ENCODE assay signal across 11 cellular contexts in the genomic region with DNA sequence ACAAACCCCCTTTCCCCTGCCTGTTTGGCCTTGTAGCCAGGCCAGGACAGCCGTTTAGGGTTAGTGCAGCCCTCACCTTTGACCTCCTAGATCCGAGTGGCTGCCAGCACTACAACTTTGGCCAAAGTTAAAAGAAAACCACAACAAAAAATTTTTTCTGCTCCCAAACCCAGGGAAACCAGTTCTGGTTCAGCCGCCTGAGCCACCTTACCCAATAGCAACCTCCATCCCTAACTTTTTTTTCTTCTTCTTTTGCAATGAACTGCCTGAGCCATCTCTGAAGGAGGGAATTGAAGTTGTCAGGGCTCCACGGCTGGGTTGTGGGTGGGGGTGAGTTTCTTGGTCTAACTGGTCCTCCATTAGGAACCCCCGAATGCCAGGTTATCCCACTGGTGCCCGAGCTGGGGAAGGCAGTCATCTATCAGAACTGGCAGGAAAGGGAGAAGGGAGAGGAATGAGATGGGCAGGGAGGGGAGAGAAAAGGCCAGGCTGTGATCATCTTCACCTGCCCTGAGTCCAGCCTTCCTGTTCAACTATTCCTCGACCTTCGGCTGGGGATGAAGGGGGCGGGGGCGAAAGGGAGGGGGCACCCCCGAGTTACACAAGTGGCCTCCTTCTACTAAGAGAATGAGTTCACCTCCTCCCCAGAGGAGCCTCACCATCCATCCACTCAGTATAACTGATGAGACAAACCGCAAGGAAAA. TPM values are rescaled to one million over a fixed set of nuclear protein-coding genes. Genes with fewer than 3 reads are reported as not detected.
A peak's percentile ranks its signal among the peaks of the same experiment; 100 is the strongest.
DNase-seq lines count a peak whose midpoint lies in the region; ATAC-seq, FAIRE-seq and TF ChIP-seq lines count a peak whose summit lies in the region.
"Had no signal": no experiment of that assay in that cellular context is flagged by ENCODE, and none has a peak within 500 bp of the region (broad histone marks: within the 10 kb centered on the region; RNA-seq: fewer than 3 reads in every experiment).

No MANE protein-coding gene starts in this region.

- H3K36me3 ChIP-seq in HepG2 (replicated peaks in 1 of 2; ENCODE audit: control insufficient read depth in 1 of 2, insufficient read depth in 2 of 2, low read length in 2 of 2), result no peaks in the 10 kb centered on the region
- H3K36me3 ChIP-seq in subcutaneous abdominal adipose tissue (ENCODE audit: control insufficient read depth in 5 of 5, insufficient read depth in 5 of 5, low read length in 5 of 5), result no peaks in the 10 kb centered on the region

- peaks cover 100% of the 10 kb centered on the region for H3K27me3 Mint-ChIP-seq in H9 (ENCODE audit: low read depth)

- WGBS in HepG2 (ENCODE audit: low lambda C conversion rate), result 39% methylated on average over 12 of the region's 12 CpGs
- WGBS in H9 (ENCODE audit: extremely low coverage, insufficient read length, low lambda C conversion rate), result no CpG with 5 or more reads among the region's 12 CpGs

- H2BK5ac ChIP-seq in H9 (ENCODE audit: insufficient read length, low read length), result no peak overlapping the region

- H4K5ac ChIP-seq in H9 (ENCODE audit: insufficient read length, low read depth, low read length), result no peak overlapping the region

- no peak overlapping the region for H2BK12ac ChIP-seq in H9 (ENCODE audit: insufficient read length, low read depth, low read length)

- peaks cover 43% of the 10 kb centered on the region for H3K4me1 ChIP-seq in HepG2 (ENCODE audit: insufficient read depth, low read length)
- H3K4me1 ChIP-seq in subcutaneous abdominal adipose tissue (ENCODE audit: control insufficient read depth in 5 of 5, insufficient read depth in 5 of 5, low read length in 5 of 5), result peaks cover 0 to 73% (median 48%) of the 10 kb centered on the region in 5 donors
- H3K4me1 ChIP-seq in H9 (ENCODE audit: insufficient read depth, low read length), result 0 out of 2 replicates have a peak, but pooled peaks cover 3% of the 10 kb centered on the region

- H3K4me3 ChIP-seq in HepG2 (replicated peaks in 1 of 3; ENCODE audit: insufficient read depth in 1 of 3, low read depth in 2 of 3, low read length in 3 of 3) (no peak overlapping the region), subcutaneous abdominal adipose tissue (ENCODE audit: low read depth in 1 of 5, low read length in 5 of 5) (peak overlapping the region in 1 of 5 donors; percentile 17)

- H3K4me3 Mint-ChIP-seq in H9, result no peak overlapping the region

- peak overlapping the region; percentile 7 for H3K4me2 ChIP-seq in HepG2 (ENCODE audit: low read depth, low read length)
- H3K4me2 ChIP-seq in H9 (ENCODE audit: insufficient read depth, insufficient read length, low read length), result no peak overlapping the region

- no peaks in the 10 kb centered on the region; a peak in 1 of 5 replicates for H3K27me3 ChIP-seq in HepG2 (ENCODE audit: control insufficient read depth in 1 of 2, insufficient read depth in 2 of 2, low read length in 2 of 2)
- peaks cover 3 to 19% (median 11%) of the 10 kb centered on the region in 5 donors for H3K27me3 ChIP-seq in subcutaneous abdominal adipose tissue (ENCODE audit: control insufficient read depth in 5 of 5, insufficient read depth in 4 of 5, low read length in 5 of 5)
- H3K27me3 ChIP-seq in H9 (ENCODE audit: insufficient read depth, low read length), result peaks cover 88% of the 10 kb centered on the region

- no peak overlapping the region for H4K8ac ChIP-seq in H9 (replicated peaks; ENCODE audit: insufficient read length, low read depth, low read length)

- intact Hi-C loops in HepG2 (cut with micrococcal nuclease; ENCODE audit: unreplicated experiment), result loop anchor here (10.0 kb wide), 1 partner anchor 260 kb away; no protein-coding TSS in a partner anchor

- peaks cover 2% of the 10 kb centered on the region for H3K79me2 ChIP-seq in HepG2 (ENCODE audit: insufficient read depth, low read length)
- no peaks in the 10 kb centered on the region for H3K79me2 ChIP-seq in H9 (ENCODE audit: insufficient read depth, low read length)

- no peak overlapping the region for H3K14ac ChIP-seq in H9 (ENCODE audit: insufficient read depth, low read length)

- H4K20me1 ChIP-seq in HepG2 (ENCODE audit: insufficient read depth, low read length) (no peaks in the 10 kb centered on the region), H9 (ENCODE audit: control insufficient read depth, insufficient read depth, insufficient read length) (no peaks in the 10 kb centered on the region)

- no peak overlapping the region for H4K91ac ChIP-seq in H9 (ENCODE audit: insufficient read length, low read depth, low read length)

- no peak for TF ChIP-seq RAD21 in HepG2 (CRISPR knock-in tag; IDR thresholded peaks at IDR 0.05)

- H2AFZ ChIP-seq in HepG2 (ENCODE audit: low read length) (no peak overlapping the region), H9 (ENCODE audit: low read length) (no peak overlapping the region)

- no peak overlapping the region for H3K4ac ChIP-seq in H9 (ENCODE audit: low read depth, low read length)

- H3K9ac ChIP-seq in HepG2 (ENCODE audit: insufficient read depth, low read depth, low read length), result no peak overlapping the region
- H3K9ac ChIP-seq in subcutaneous abdominal adipose tissue (ENCODE audit: low read length in 5 of 5), result no peak overlapping the region
- H3K9ac ChIP-seq in H9 (ENCODE audit: extremely low read depth, insufficient read length, low read length), result no peak overlapping the region

- H2BK120ac ChIP-seq in H9 (ENCODE audit: low read depth, low read length, poor library complexity, severe bottlenecking), result no peak overlapping the region

- H2AK5ac ChIP-seq in H9 (ENCODE audit: insufficient read length, low read length), result no peak overlapping the region

- H2BK20ac ChIP-seq in H9 (ENCODE audit: low read depth, low read length, poor library complexity, severe bottlenecking), result no peak overlapping the region

- POLR2A ChIA-PET in HepG2 (lab: Yijun Ruan, JAX), result no interaction called here

- peaks cover 0 to 4% of the 10 kb centered on the region in 2 experiments; a peak in 2 of 5 replicates for H3K9me3 Mint-ChIP-seq in H9

- no peaks in the 10 kb centered on the region for H3K9me3 ChIP-seq in HepG2 (ENCODE audit: low read length)
- no peaks in the 10 kb centered on the region for H3K9me3 ChIP-seq in subcutaneous abdominal adipose tissue (ENCODE audit: control insufficient read depth in 5 of 5, low read length in 5 of 5)
- no peaks in the 10 kb centered on the region for H3K9me3 ChIP-seq in H9 (ENCODE audit: control insufficient read depth, low read depth, low read length)

- CTCF ChIA-PET in HepG2 (lab: Yijun Ruan, JAX; ENCODE audit: low intra/inter-chr PET ratio, low total read pairs), result no interaction called here

- BruUV-seq in HepG2 (replicated peaks; lab: Mats Ljungman, UMichigan), result no TSS peak

- no peak overlapping the region for H2BK15ac ChIP-seq in H9 (ENCODE audit: low read depth, low read length)

- in situ Hi-C loops in HepG2 (cut with HindIII; ENCODE audit: extremely low pct_ligation_motif_present, low pct_unique_long_range_greater_than_20kb), result no loop called here

- no peak overlapping the region for H3T11ph ChIP-seq in H9 (ENCODE audit: low read length)

- TF ChIP-seq CTCF in HepG2 (CRISPR knock-in tag; IDR thresholded peaks at IDR 0.05) (no peak), H9 (conservative IDR thresholded peaks at IDR 0.05) (no peak)

- H3K27ac ChIP-seq in HepG2 (ENCODE audit: extremely low read length, insufficient read depth, low read length) (no peak overlapping the region), subcutaneous abdominal adipose tissue (ENCODE audit: low read depth, low read length) (peak overlapping the region; percentile 55), H9 (ENCODE audit: insufficient read length, low read depth, low read length) (no peak overlapping the region)

- no peak overlapping the region for H3K18ac ChIP-seq in H9 (ENCODE audit: insufficient read length, low read depth, low read length)

- TF ChIP-seq POLR2A in HepG2 (IDR thresholded peaks at IDR 0.05; ENCODE audit: insufficient read depth in 1 of 2, low read depth in 2 of 2, low read length in 2 of 2), result no peak

- FAIRE-seq in HepG2 (lab: Jason Lieb, UNC), result no peak

- H3K4me1 Mint-ChIP-seq in H9, result peaks cover 22 to 63% of the 10 kb centered on the region in 2 experiments

- H3K27ac Mint-ChIP-seq in H9, result no peak overlapping the region

- ATAC-seq in HepG2 (no peak), GM19397 (IDR thresholded peaks at IDR 0.05; ENCODE audit: unreplicated experiment) (no peak)

- H3K79me1 ChIP-seq in H9 (ENCODE audit: insufficient read depth, low read depth, low read length, poor library complexity, severe bottlenecking), result no peaks in the 10 kb centered on the region

- no peak overlapping the region for H3K56ac ChIP-seq in H9 (ENCODE audit: insufficient read length, low read depth, low read length)

- H3K36me3 Mint-ChIP-seq in H9 (ENCODE audit: insufficient read depth in 1 of 3, low read depth in 3 of 3), result no peaks in the 10 kb centered on the region

- peaks cover 16% of the 10 kb centered on the region for H3K23me2 ChIP-seq in H9 (ENCODE audit: insufficient read length, low read depth, low read length, poor library complexity, severe bottlenecking)

- DNase-seq in OCI-M1 (lab: John Stamatoyannopoulos, UW), result peak; percentile 56
- peak; percentile 54 for DNase-seq in ecto neural progenitor cell (ENCODE audit: low spot score)
- no peak for DNase-seq in HepG2 (ENCODE audit: low spot score)
- DNase-seq in H9, result no peak
- no peak for DNase-seq in NCI-H526 (lab: John Stamatoyannopoulos, UW)
- DNase-seq in GDM1 (lab: John Stamatoyannopoulos, UW), result no peak
- DNase-seq: activated effector memory CD4-positive, alpha-beta T cell treated with anti-CD3 and anti-CD28 coated beads, Interleukin-2, amount 50 U/mL, for 16 hours; DMS153; NCI-H82 had no signal

- H3K23ac ChIP-seq in H9 (ENCODE audit: insufficient read length, low read depth, low read length), result no peak overlapping the region

- no peak for TF ChIP-seq EP300 in HepG2 (IDR thresholded peaks at IDR 0.05; ENCODE audit: low read depth in 2 of 2, low read length in 2 of 2)
- TF ChIP-seq EP300 in HepG2 (CRISPR knock-in tag; IDR thresholded peaks at IDR 0.05; ENCODE audit: borderline replicate concordance), result no peak

RNA-seq across cellular contexts. Expression of gene NR2F2, which starts 6.2 kb away (rescaled TPM):
- total RNA-seq in HepG2 (2016; rRNA removed; fragmentation: Illumina TruSeq; extraction: Trizol) (3.5 and 5.0 TPM in 2 replicates), H9 (2021) (0.24 TPM in 1 of 2 replicates, not detected in the other)
- 0.61 and 0.79 TPM in 2 replicates for total RNA-seq in HepG2 (2016; cell fraction: cytosol; rRNA removed; fragmentation: Illumina TruSeq; extraction: Trizol; ENCODE audit: low read depth)
- 3.8 and 4.3 TPM in 2 replicates for total RNA-seq in HepG2 (2016; cell fraction: insoluble cytoplasmic fraction; rRNA removed; fragmentation: Illumina TruSeq; extraction: Trizol)
- 2.4 and 2.8 TPM in 2 replicates for total RNA-seq in HepG2 (2016; cell fraction: membrane; rRNA removed; fragmentation: Illumina TruSeq; extraction: Trizol)
- 8.2 and 8.4 TPM in 2 replicates for total RNA-seq in HepG2 (2016; cell fraction: nucleus; rRNA removed; fragmentation: Illumina TruSeq; extraction: Trizol)
- 4.0 and 4.7 TPM in 2 replicates for polyA plus RNA-seq in HepG2 (2011; rRNA removed)
- polyA plus RNA-seq in HepG2 (2011; cell fraction: cytosol; rRNA removed), result 3.5 and 3.6 TPM in 2 replicates
- polyA plus RNA-seq in HepG2 (2011; cell fraction: nucleus; rRNA removed), result 13.5 and 15.0 TPM in 2 replicates
- 20.1 and 28.6 TPM in 2 replicates for polyA plus RNA-seq in HepG2 (2012)
- 0.70 TPM in 2 replicates for polyA plus RNA-seq in HepG2 (2016; cell fraction: cytosol; fragmentation: Illumina TruSeq; extraction: Trizol; ENCODE audit: low read depth)
- polyA plus RNA-seq in HepG2 (2016; cell fraction: insoluble cytoplasmic fraction; fragmentation: Illumina TruSeq; extraction: Trizol; ENCODE audit: low read depth), result 14.4 and 16.5 TPM in 2 replicates
- polyA plus RNA-seq in HepG2 (2016; cell fraction: membrane; fragmentation: Illumina TruSeq; extraction: Trizol; ENCODE audit: low read depth), result 3.3 and 3.6 TPM in 2 replicates
- polyA plus RNA-seq in HepG2 (2016; cell fraction: nucleus; fragmentation: Illumina TruSeq; extraction: Trizol; ENCODE audit: insufficient read depth, low read depth), result 27.1 and 27.3 TPM in 2 replicates
- 15.2 and 51.3 TPM in 2 replicates for polyA minus RNA-seq in HepG2 (2011; rRNA and poly(A)+ RNA removed; ENCODE audit: low replicate concordance)
- polyA minus RNA-seq in HepG2 (2011; cell fraction: cytosol; rRNA and poly(A)+ RNA removed), result 6.7 and 11.9 TPM in 2 replicates
- polyA minus RNA-seq in HepG2 (2011; cell fraction: nucleus; rRNA and poly(A)+ RNA removed), result 11.7 and 14.2 TPM in 2 replicates

Comparison
In these comparisons a context has a peak if more than half of its experiments do, and no peak if none do; other contexts are left out.
1. DNase-seq: peak in OCI-M1 (single experiment) and ecto neural progenitor cell (single experiment); none in HepG2 (single experiment), H9 (single experiment), NCI-H526 (0 of 2) and GDM1 (single experiment).